Comparison of ENCODE assay signal across 1 cellular context in the genomic region with DNA sequence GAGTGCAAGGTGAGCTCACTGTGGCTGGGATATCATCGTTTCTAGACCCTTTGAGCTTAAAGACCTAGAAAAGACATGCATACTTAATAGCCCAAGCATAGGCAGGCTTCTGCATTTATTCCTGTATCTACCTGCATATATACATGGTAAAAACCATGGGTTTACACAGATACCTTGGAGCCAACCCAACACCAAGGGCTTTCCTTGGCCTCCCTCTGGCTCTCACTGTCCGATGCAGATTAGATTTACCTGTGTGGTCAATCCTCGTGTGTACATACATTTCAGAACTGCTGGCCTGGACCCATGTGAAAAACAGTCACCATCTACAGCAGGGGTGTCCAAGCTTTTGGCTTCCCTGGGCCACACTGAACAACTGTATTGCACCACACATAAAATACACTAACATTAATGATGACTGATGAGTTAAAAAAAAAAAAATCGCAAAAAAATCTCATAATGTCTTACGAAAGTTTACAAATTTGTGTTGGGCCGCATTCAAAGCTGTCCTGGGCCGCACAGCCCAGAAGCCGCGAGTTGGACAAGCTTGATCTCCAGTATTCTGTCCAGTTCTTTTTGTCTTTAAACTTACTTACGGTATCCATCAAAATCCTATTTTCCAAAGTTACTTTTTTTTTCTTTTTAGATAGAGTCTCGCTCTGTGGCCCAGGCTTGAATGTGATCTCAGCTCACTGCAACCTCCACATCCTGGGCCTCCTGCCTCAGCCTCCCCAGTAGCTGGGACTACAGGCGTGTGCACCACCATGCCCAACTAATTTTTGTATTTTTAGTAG.
TF ChIP-seq lines count a peak whose summit lies in the region.

No MANE protein-coding gene starts in this region.

TF ChIP-seq in endothelial cell of umbilical vein, 7 proteins besides CTCF, POLR2A, EP300 and RAD21:
- no peak for TF ChIP-seq MYC (IDR thresholded peaks at IDR 0.05; ENCODE audit: low read depth, low read length)
- TF ChIP-seq FOS (IDR thresholded peaks at IDR 0.05; ENCODE audit: borderline replicate concordance, insufficient read depth, low read length): no peak
- no peak for TF ChIP-seq JUN (IDR thresholded peaks at IDR 0.05; ENCODE audit: borderline replicate concordance, insufficient read depth, insufficient read length, low read depth)
- TF ChIP-seq GATA2 (IDR thresholded peaks at IDR 0.05; ENCODE audit: insufficient read depth, insufficient read length, low read depth, low read length): no peak
- no peak for TF ChIP-seq POLR2AphosphoS5 (IDR thresholded peaks at IDR 0.05; ENCODE audit: insufficient read depth, low read depth, low read length)
- no peak for TF ChIP-seq EZH2 (IDR thresholded peaks at IDR 0.05; ENCODE audit: borderline replicate concordance, low read depth, low read length, severe bottlenecking)
- TF ChIP-seq, protein P1, sequence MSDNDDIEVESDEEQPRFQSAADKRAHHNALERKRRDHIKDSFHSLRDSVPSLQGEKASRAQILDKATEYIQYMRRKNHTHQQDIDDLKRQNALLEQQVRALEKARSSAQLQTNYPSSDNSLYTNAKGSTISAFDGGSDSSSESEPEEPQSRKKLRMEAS (IDR thresholded peaks at IDR 0.05; ENCODE audit: insufficient read depth, insufficient read length): no peak
TF ChIP-seq in endothelial cell of umbilical vein: peak in this region for 0.
